In the genomic region with DNA sequence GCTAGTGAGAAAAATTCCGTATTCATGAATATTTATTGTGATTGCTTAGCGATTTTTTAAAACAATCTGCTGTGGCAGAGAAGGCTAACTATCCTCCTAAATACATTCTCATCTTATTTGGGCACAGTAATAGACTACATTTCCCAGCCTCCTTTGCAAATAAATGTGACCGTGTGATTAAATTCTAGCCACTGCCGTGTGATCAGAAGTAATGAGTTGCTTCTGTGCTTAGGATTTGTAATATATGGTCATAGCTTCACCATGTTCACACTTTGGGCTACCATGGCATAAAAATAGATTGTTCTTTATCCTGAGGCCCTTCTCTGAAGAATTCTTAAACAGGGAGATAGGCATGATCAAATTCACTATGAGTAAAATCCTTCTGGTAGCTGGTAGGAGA, we compare ENCODE assay signal across 1 cellular context.
TF ChIP-seq lines count a peak whose summit lies in the region.

No MANE protein-coding gene starts in this region.

TF ChIP-seq in GM12878, 131 proteins besides CTCF, POLR2A, EP300 and RAD21 (continued from another document):
- TF ChIP-seq, protein P1, sequence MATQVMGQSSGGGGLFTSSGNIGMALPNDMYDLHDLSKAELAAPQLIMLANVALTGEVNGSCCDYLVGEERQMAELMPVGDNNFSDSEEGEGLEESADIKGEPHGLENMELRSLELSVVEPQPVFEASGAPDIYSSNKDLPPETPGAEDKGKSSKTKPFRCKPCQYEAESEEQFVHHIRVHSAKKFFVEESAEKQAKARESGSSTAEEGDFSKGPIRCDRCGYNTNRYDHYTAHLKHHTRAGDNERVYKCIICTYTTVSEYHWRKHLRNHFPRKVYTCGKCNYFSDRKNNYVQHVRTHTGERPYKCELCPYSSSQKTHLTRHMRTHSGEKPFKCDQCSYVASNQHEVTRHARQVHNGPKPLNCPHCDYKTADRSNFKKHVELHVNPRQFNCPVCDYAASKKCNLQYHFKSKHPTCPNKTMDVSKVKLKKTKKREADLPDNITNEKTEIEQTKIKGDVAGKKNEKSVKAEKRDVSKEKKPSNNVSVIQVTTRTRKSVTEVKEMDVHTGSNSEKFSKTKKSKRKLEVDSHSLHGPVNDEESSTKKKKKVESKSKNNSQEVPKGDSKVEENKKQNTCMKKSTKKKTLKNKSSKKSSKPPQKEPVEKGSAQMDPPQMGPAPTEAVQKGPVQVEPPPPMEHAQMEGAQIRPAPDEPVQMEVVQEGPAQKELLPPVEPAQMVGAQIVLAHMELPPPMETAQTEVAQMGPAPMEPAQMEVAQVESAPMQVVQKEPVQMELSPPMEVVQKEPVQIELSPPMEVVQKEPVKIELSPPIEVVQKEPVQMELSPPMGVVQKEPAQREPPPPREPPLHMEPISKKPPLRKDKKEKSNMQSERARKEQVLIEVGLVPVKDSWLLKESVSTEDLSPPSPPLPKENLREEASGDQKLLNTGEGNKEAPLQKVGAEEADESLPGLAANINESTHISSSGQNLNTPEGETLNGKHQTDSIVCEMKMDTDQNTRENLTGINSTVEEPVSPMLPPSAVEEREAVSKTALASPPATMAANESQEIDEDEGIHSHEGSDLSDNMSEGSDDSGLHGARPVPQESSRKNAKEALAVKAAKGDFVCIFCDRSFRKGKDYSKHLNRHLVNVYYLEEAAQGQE (IDR thresholded peaks at IDR 0.05; ENCODE audit: low read depth, low read length), result no peak
- TF ChIP-seq ZBED1 (IDR thresholded peaks at IDR 0.05; ENCODE audit: borderline replicate concordance), result no peak
- no peak for TF ChIP-seq JUNB (IDR thresholded peaks at IDR 0.05)
- TF ChIP-seq, protein P2, sequence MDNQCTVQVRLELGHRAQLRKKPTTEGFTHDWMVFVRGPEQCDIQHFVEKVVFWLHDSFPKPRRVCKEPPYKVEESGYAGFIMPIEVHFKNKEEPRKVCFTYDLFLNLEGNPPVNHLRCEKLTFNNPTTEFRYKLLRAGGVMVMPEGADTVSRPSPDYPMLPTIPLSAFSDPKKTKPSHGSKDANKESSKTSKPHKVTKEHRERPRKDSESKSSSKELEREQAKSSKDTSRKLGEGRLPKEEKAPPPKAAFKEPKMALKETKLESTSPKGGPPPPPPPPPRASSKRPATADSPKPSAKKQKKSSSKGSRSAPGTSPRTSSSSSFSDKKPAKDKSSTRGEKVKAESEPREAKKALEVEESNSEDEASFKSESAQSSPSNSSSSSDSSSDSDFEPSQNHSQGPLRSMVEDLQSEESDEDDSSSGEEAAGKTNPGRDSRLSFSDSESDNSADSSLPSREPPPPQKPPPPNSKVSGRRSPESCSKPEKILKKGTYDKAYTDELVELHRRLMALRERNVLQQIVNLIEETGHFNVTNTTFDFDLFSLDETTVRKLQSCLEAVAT (IDR thresholded peaks at IDR 0.05), result no peak
- no peak for TF ChIP-seq MXI1 (IDR thresholded peaks at IDR 0.05; ENCODE audit: low read depth, low read length)
- TF ChIP-seq KDM1A (IDR thresholded peaks at IDR 0.05; ENCODE audit: borderline replicate concordance), result no peak
TF ChIP-seq in GM12878: peak in this region for 0.
